2 cellular contexts compared by ENCODE assay signal in genomic region chr1:84755216-84755615, GRCh38.
TF ChIP-seq lines count a peak whose summit lies in the region.

No MANE protein-coding gene starts in this region.

TF ChIP-seq in IMR-90, 13 proteins besides CTCF, POLR2A, EP300 and RAD21:
- TF ChIP-seq MAFK (IDR thresholded peaks at IDR 0.05; ENCODE audit: low read depth, low read length) (no peak), SMC3 (IDR thresholded peaks at IDR 0.05; ENCODE audit: low read depth, low read length) (no peak), ELK1 (IDR thresholded peaks at IDR 0.05; ENCODE audit: borderline replicate concordance, low read depth, low read length) (no peak), NFE2L2 (IDR thresholded peaks at IDR 0.05; ENCODE audit: low read depth, low read length) (no peak), RFX5 (IDR thresholded peaks at IDR 0.05; ENCODE audit: low read depth, low read length) (no peak), CHD1 (IDR thresholded peaks at IDR 0.05; ENCODE audit: low read depth, low read length) (no peak), BHLHE40 (IDR thresholded peaks at IDR 0.05; ENCODE audit: low read depth, low read length) (no peak), MXI1 (IDR thresholded peaks at IDR 0.05; ENCODE audit: borderline replicate concordance, low read depth, low read length) (no peak), CEBPB (IDR thresholded peaks at IDR 0.05; ENCODE audit: low read depth, low read length) (no peak), FOS (IDR thresholded peaks at IDR 0.05; ENCODE audit: low read depth, low read length) (no peak), RCOR1 (IDR thresholded peaks at IDR 0.05; ENCODE audit: insufficient replicate concordance, low read length) (no peak), MAZ (IDR thresholded peaks at IDR 0.05; ENCODE audit: borderline replicate concordance, low read depth, low read length) (no peak), USF2 (IDR thresholded peaks at IDR 0.05; ENCODE audit: low read depth, low read length) (no peak)

TF ChIP-seq in H1, 55 proteins besides CTCF, POLR2A, EP300 and RAD21:
- no peak for TF ChIP-seq EGR1 (IDR thresholded peaks at IDR 0.05; ENCODE audit: borderline replicate concordance, low read depth, low read length)
- no peak for TF ChIP-seq JUND (IDR thresholded peaks at IDR 0.05; ENCODE audit: low read length)
- TF ChIP-seq NANOG (IDR thresholded peaks at IDR 0.05; ENCODE audit: insufficient read depth, low read depth, low read length, poor library complexity, severe bottlenecking): no peak
- TF ChIP-seq SP1 (IDR thresholded peaks at IDR 0.05; ENCODE audit: low read depth, low read length): no peak
- TF ChIP-seq CTBP2 (IDR thresholded peaks at IDR 0.05; ENCODE audit: borderline replicate concordance, insufficient read depth, insufficient read length, low read length): no peak
- TF ChIP-seq TCF12 (IDR thresholded peaks at IDR 0.05; ENCODE audit: low read depth, low read length): no peak
